ENCODE assay signal across 31 cellular contexts in the genomic region with DNA sequence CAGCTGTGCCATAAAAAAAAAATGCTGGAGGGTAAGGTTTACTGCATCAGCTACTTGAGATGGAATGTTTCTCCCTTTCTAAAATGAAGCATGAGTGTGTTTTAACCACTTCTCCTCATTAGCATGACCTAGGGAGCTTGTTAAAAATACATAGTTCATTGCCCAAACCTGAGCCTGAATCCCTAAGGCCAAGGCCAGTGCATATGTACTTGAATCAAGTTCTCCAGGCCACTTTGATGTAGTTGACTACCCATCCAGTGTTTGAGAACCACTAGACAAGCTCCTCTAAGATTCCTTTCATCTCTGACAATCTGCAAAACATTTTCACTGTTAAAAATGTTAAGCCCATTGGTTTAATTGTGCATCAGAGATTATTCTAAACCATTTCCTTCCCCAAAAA. TPM values are rescaled to one million over a fixed set of nuclear protein-coding genes. Genes with fewer than 3 reads are reported as not detected.
"Had no signal": no experiment of that assay in that cellular context is flagged by ENCODE, and none has a peak within 500 bp of the region (broad histone marks: within the 10 kb centered on the region; RNA-seq: fewer than 3 reads in every experiment).

No MANE protein-coding gene starts in this region.

- H3K27me3 Mint-ChIP-seq: activated naive CD8-positive, alpha-beta T cell; activated T-helper 17 cell treated with anti-CD3 and anti-CD28 coated beads, Interleukin-2, amount 50 U/mL, for 72 hours; central memory CD8-positive, alpha-beta T cell; effector memory CD8-positive, alpha-beta T cell had no signal

- H3K9me3 Mint-ChIP-seq: activated B cell treated with CpG ODN at 0.5 μM for 24 hours; activated T-cell treated with anti-CD3 and anti-CD28 coated beads, Interleukin-2, amount 50 U/mL, for 4 hours; activated T-helper 17 cell treated with anti-CD3 and anti-CD28 coated beads, Interleukin-2, amount 50 U/mL, for 72 hours; central memory CD8-positive, alpha-beta T cell; effector memory CD8-positive, alpha-beta T cell had no signal

- H3K4me3 ChIP-seq: coronary artery, esophagus muscularis mucosa, gastrocnemius medialis, heart left ventricle had no signal

- H3K9me3 ChIP-seq: esophagus muscularis mucosa, gastrocnemius medialis, heart left ventricle had no signal

- H3K4me1 ChIP-seq: esophagus muscularis mucosa, foreskin keratinocyte, gastrocnemius medialis, heart left ventricle had no signal

- H3K27ac ChIP-seq: brain microvascular endothelial cell, coronary artery, esophagus muscularis mucosa, foreskin keratinocyte, gastrocnemius medialis, heart left ventricle, VCaP had no signal

- H3K36me3 ChIP-seq: brain microvascular endothelial cell, esophagus muscularis mucosa, gastrocnemius medialis, heart left ventricle had no signal

- H3K4me3 Mint-ChIP-seq: activated B cell treated with CpG ODN at 0.5 μM for 24 hours; activated naive CD8-positive, alpha-beta T cell; activated T-cell treated with anti-CD3 and anti-CD28 coated beads, Interleukin-2, amount 50 U/mL, for 4 hours; activated T-helper 17 cell treated with anti-CD3 and anti-CD28 coated beads, Interleukin-2, amount 50 U/mL, for 72 hours; central memory CD8-positive, alpha-beta T cell; effector memory CD8-positive, alpha-beta T cell had no signal

- H3K27ac Mint-ChIP-seq: activated B cell treated with CpG ODN at 0.5 μM for 24 hours; activated naive CD8-positive, alpha-beta T cell; activated T-helper 17 cell treated with anti-CD3 and anti-CD28 coated beads, Interleukin-2, amount 50 U/mL, for 72 hours; effector memory CD8-positive, alpha-beta T cell had no signal

- DNase-seq: activated B cell treated with CpG ODN at 0.5 μM for 24 hours; activated CD4-positive, alpha-beta T cell treated with anti-CD3 and anti-CD28 coated beads for 48 hours; activated CD4-positive, alpha-beta T cell treated with anti-CD3 and anti-CD28 coated beads, Interleukin-2, amount 50 U/mL, for 1 hour; activated CD4-positive, alpha-beta T cell treated with anti-CD3 and anti-CD28 coated beads, Interleukin-2, amount 50 U/mL, for 48 hours; activated effector memory CD4-positive, alpha-beta T cell treated with Interleukin-2 at 50 U/mL for 16 hours; activated gamma-delta T cell treated with Interleukin-2 at 50 U/mL for 16 hours; activated naive CD4-positive, alpha-beta T cell treated with anti-CD3 and anti-CD28 coated beads, Interleukin-2, amount 50 U/mL, for 16 hours; activated naive CD4-positive, alpha-beta T cell treated with Interleukin-2 at 50 U/mL for 16 hours; activated T-cell treated with anti-CD3 and anti-CD28 coated beads, Interleukin-2, amount 50 U/mL, for 4 hours; amniotic stem cell; anterior cingulate cortex; brain microvascular endothelial cell; dermis blood vessel endothelial cell; effector CD4-positive, alpha-beta T cell; effector memory CD8-positive, alpha-beta T cell; erythroblast; foreskin keratinocyte; gastrocnemius medialis; glutamatergic neuron; heart left ventricle; T-helper 2 cell had no signal

- ATAC-seq: activated CD4-positive, CD25-positive, alpha-beta regulatory T cell treated with anti-CD3 and anti-CD28 coated beads, Interleukin-2, amount 50 U/mL, for 24 hours; activated T-cell treated with anti-CD3 and anti-CD28 coated beads, Interleukin-2, amount 50 U/mL, for 4 hours; activated T-helper 17 cell treated with anti-CD3 and anti-CD28 coated beads, Interleukin-2, amount 50 U/mL, for 72 hours; effector memory CD8-positive, alpha-beta T cell; foreskin keratinocyte; gastrocnemius medialis; heart left ventricle had no signal

- H3K4me1 Mint-ChIP-seq: central memory CD8-positive, alpha-beta T cell had no signal

- H3K27me3 ChIP-seq: brain microvascular endothelial cell, esophagus muscularis mucosa, foreskin keratinocyte, gastrocnemius medialis had no signal

RNA-seq across cellular contexts. Expression of gene TIMD4, which starts 6.7 kb away (rescaled TPM):
- total RNA-seq: activated B cell treated with CpG ODN at 0.5 μM for 24 hours, astrocyte, bronchial epithelial cell, cardiac septum, dermis blood vessel endothelial cell, foreskin keratinocyte, gastrocnemius medialis had no signal
- polyA plus RNA-seq: foreskin keratinocyte, heart left ventricle had no signal
